In the genomic region with DNA sequence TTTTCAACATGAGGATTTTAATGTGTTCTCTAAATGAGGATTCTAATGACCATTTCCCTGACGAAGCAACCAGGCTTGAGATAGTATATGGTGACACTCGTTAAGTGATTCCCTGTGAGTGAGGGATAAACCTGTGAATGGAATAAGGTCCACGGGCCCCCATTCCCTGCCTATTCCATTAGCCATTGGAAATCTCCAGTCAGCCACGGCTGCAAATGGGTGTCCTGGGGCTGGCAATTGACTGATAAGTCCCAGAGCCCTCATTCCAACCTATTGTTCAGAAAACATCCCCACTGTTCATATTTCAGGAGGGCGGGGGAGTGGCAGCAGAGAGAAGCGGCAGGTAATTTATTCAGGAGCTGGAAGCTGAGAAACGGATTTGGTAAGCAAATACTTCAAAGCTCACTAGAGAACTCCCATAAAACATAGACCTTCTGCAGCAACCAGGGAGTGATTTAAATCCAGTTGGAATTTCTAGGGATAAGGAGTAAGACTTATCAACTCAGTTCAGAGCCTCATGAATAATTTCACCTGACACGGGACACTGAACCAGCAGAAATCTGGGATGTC, we compare ENCODE assay signal across 15 cellular contexts. TPM values are rescaled to one million over a fixed set of nuclear protein-coding genes. Genes with fewer than 3 reads are reported as not detected.
DNase-seq lines count a peak whose midpoint lies in the region; ATAC-seq, FAIRE-seq and TF ChIP-seq lines count a peak whose summit lies in the region.
"Had no signal": no experiment of that assay in that cellular context is flagged by ENCODE, and none has a peak within 500 bp of the region (broad histone marks: within the 10 kb centered on the region; RNA-seq: fewer than 3 reads in every experiment).

No MANE protein-coding gene starts in this region.

- no peak for TF ChIP-seq CTCF in A549 (IDR thresholded peaks at IDR 0.05)

- H3K27me3 ChIP-seq in GM23248 (replicated peaks; ENCODE audit: insufficient read depth) = no peaks in the 10 kb centered on the region

- H3K4me2 ChIP-seq in A549 = peak overlapping the region; percentile 77
- peak overlapping the region; percentile 84 for H3K4me2 ChIP-seq in GM23248 (ENCODE audit: unreplicated experiment)

- in situ Hi-C loops in GM23248 (cut with MboI) = loop anchor here (5.0 kb wide), 1 partner anchor 227 kb away; no protein-coding TSS in a partner anchor

- no peaks in the 10 kb centered on the region for H3K79me2 ChIP-seq in GM23248 (ENCODE audit: insufficient read depth)

- 89% methylated on average over 8 of the region's 8 CpGs for WGBS in A549 (ENCODE audit: missing lambda C conversion rate)
- 92 to 93% methylated on average over 8 of the region's 8 CpGs for WGBS in GM23248 (ENCODE audit: low coverage in 1 of 2, low lambda C conversion rate in 2 of 2, missing lambda C conversion rate in 2 of 2), 2 experiments

- H3F3A ChIP-seq in GM23248 (ENCODE audit: insufficient read depth) = peaks cover 14% of the 10 kb centered on the region

- no peak for TF ChIP-seq POLR2A in A549 (IDR thresholded peaks at IDR 0.05; ENCODE audit: low read length)

- no peaks in the 10 kb centered on the region for H3K9me2 ChIP-seq in GM23248 (ENCODE audit: insufficient read depth)

- DNase-seq in A549 (ENCODE audit: low read depth in 1 of 2, low spot score in 1 of 2) (no peak), GM23248 (no peak), NCI-H69 (lab: John Stamatoyannopoulos, UW) (peak; percentile 94), glomerular visceral epithelial cell (ENCODE audit: extremely low spot score) (no peak), HEK293T (ENCODE audit: extremely low spot score) (no peak)
- DNase-seq: kidney glomerular epithelial cell; stimulated activated CD4-positive, alpha-beta T cell treated with anti-CD3 and anti-CD28 coated beads, Interleukin-2, amount 100 ng/mL, for 24 hours had no signal

- peak overlapping the region; percentile 91 to 96; a peak in 4 of 6 replicates for H3K27ac ChIP-seq in A549
- H3K27ac ChIP-seq in GM23248 = no peak overlapping the region
- H3K27ac ChIP-seq: C4-2B had no signal

- H3K4me3 ChIP-seq in A549 (no peak overlapping the region; the same call in 2 of the 3 replicates), GM23248 (no peak overlapping the region; the same call in 1 of the 2 replicates), iPS-18c (ENCODE audit: insufficient read depth, low read depth, low read length) (peak overlapping the region; percentile 55; the same call in 1 of the 2 replicates)
- H3K4me3 ChIP-seq: GM12878 had no signal

- no peak for TF ChIP-seq EP300 in A549 (IDR thresholded peaks at IDR 0.05)

- H3K9me3 ChIP-seq in A549 (no peaks in the 10 kb centered on the region), GM23248 (ENCODE audit: low read depth) (no peaks in the 10 kb centered on the region), iPS-18c (ENCODE audit: control insufficient read depth, insufficient read depth, low read length) (no peaks in the 10 kb centered on the region)

- FAIRE-seq in A549 (lab: Jason Lieb, UNC) = no peak
- FAIRE-seq: GM12878 had no signal

- H3K36me3 ChIP-seq in GM23248 (ENCODE audit: low read depth) = no peaks in the 10 kb centered on the region

- H3K4me1 ChIP-seq in A549 = peaks cover 16% of the 10 kb centered on the region; the same call in 2 of the 3 replicates
- H3K4me1 ChIP-seq in GM23248 (ENCODE audit: insufficient read depth) = peaks cover 8% of the 10 kb centered on the region

- peak overlapping the region; percentile 81 for H2AFZ ChIP-seq in GM23248

- no peak for TF ChIP-seq RAD21 in A549 (conservative IDR thresholded peaks at IDR 0.05 in 1 of 2, IDR thresholded peaks at IDR 0.05 in 1 of 2)

- ATAC-seq in A549 (no peak), GM21737 (IDR thresholded peaks at IDR 0.05; ENCODE audit: unreplicated experiment) (no peak), GM21515 (IDR thresholded peaks at IDR 0.05; ENCODE audit: unreplicated experiment) (no peak)

- POLR2A ChIA-PET in A549 (lab: Yijun Ruan, JAX) (interaction anchor here (0.6 to 2.6 kb wide), 5 partner anchors 10 to 260 kb away, joined by 3 to 86 read pairs (median 15); partner anchors contain the start of genes FCHO2 and FOXD1), HEK293T (lab: Yijun Ruan, JAX) (interaction anchor here (0.8 to 3.2 kb wide), 7 partner anchors 9 to 259 kb away, joined by 3 to 32 read pairs (median 5); partner anchors contain the start of genes FCHO2 and FOXD1)

- CTCF ChIA-PET in A549 (lab: Yijun Ruan, JAX) (interaction anchor here (0.7 to 8.9 kb wide), 41 partner anchors 8 to 296 kb away, joined by 3 to 155 read pairs (median 8); partner anchors contain the start of genes BTF3, FCHO2 and FOXD1), HEK293T (lab: Yijun Ruan, JAX) (interaction anchor here (0.6 to 2.3 kb wide), 6 partner anchors 10 to 236 kb away, joined by 3 to 10 read pairs (median 4); no protein-coding TSS in a partner anchor)

- H3K9ac ChIP-seq in GM23248 = peak overlapping the region; percentile 76

- no peaks in the 10 kb centered on the region for H4K20me1 ChIP-seq in GM23248 (ENCODE audit: insufficient read depth)

TF ChIP-seq in A549, 52 proteins besides CTCF, POLR2A, EP300 and RAD21:
- TF ChIP-seq CHD2 (IDR thresholded peaks at IDR 0.05; ENCODE audit: low read length, partially characterized antibody) = no peak
- TF ChIP-seq JUN (IDR thresholded peaks at IDR 0.05) = no peak
- TF ChIP-seq RARB (CRISPR knock-in tag; IDR thresholded peaks at IDR 0.05) = no peak
- TF ChIP-seq FOSB (CRISPR knock-in tag; IDR thresholded peaks at IDR 0.05) = no peak
- TF ChIP-seq HDAC2 (IDR thresholded peaks at IDR 0.05) = no peak

TF ChIP-seq in HEK293T, 16 proteins besides CTCF, POLR2A, EP300 and RAD21:
- TF ChIP-seq ZNF384 (IDR thresholded peaks at IDR 0.05) = no peak
- no peak for TF ChIP-seq CTBP1 (IDR thresholded peaks at IDR 0.05; ENCODE audit: borderline replicate concordance)
- TF ChIP-seq TARDBP (IDR thresholded peaks at IDR 0.05) = no peak
- no peak for TF ChIP-seq HDGF (IDR thresholded peaks at IDR 0.05; ENCODE audit: borderline replicate concordance)
- no peak for TF ChIP-seq SP1 (IDR thresholded peaks at IDR 0.05)
- no peak for TF ChIP-seq SUZ12 (IDR thresholded peaks at IDR 0.05)
- TF ChIP-seq ELF4 (IDR thresholded peaks at IDR 0.05) = no peak
- no peak for TF ChIP-seq FOXK2 (IDR thresholded peaks at IDR 0.05)
- no peak for TF ChIP-seq NFRKB (IDR thresholded peaks at IDR 0.05)
- no peak for TF ChIP-seq FOXM1 (IDR thresholded peaks at IDR 0.05; ENCODE audit: borderline replicate concordance)
- no peak for TF ChIP-seq FOXA1 (IDR thresholded peaks at IDR 0.05)
- TF ChIP-seq PKNOX1 (IDR thresholded peaks at IDR 0.05) = no peak
- no peak for TF ChIP-seq ARNT (IDR thresholded peaks at IDR 0.05)
- TF ChIP-seq L3MBTL2 (conservative IDR thresholded peaks at IDR 0.05) = no peak
- no peak for TF ChIP-seq BHLHE40 (IDR thresholded peaks at IDR 0.05; ENCODE audit: borderline replicate concordance)
- no peak for TF ChIP-seq LEF1 (IDR thresholded peaks at IDR 0.05; ENCODE audit: borderline replicate concordance)

RNA-seq across cellular contexts. Expression of gene TMEM174, which starts 42.0 kb away (rescaled TPM):
- polyA plus RNA-seq in A549 (2011; rRNA removed) (not detected in 2 replicates), A549 (2017; fragmentation: RNase III; extraction: RNeasy Plus Mini Kit Qiagen cat#74134 plus additional on column Dnase treatment) (not detected in 3 replicates), GM23248 (2016; fragmentation: Nextera tagmentation; extraction: Ambion mirVana) (not detected in 2 replicates)
- not detected in 2 replicates for polyA plus RNA-seq in A549 (2012; cell fraction: cytosol; rRNA removed)
- not detected in 2 replicates for polyA plus RNA-seq in A549 (2012; cell fraction: nucleus; rRNA removed)
- not detected in 2 replicates for polyA minus RNA-seq in A549 (2011; rRNA and poly(A)+ RNA removed)
- total RNA-seq in GM23248 (2014; rRNA removed; shearing (Covaris generic)) = not detected in 2 replicates
- total RNA-seq: activated T-helper 1 cell treated with anti-CD3 and anti-CD28 coated beads, Interleukin-12 subunit alpha, Interleukin-12 subunit beta, Interleukin-2, Interleukin-4 antibody, amounts not matched to agents 30 ng/mL and 10 ng/mL and 1 ng/mL, durations not matched to agents 14 hours and 24 hours and 36 hours; GM12878; osteocyte; RPMI7951 had no signal
- polyA plus RNA-seq: GM12878 had no signal
